Comparison of ENCODE assay signal across 35 cellular contexts in genomic region chr2:238663586-238663985, GRCh38.
"Had no signal": no experiment of that assay in that cellular context is flagged by ENCODE, and none has a peak within 500 bp of the region (broad histone marks: within the 10 kb centered on the region; RNA-seq: fewer than 3 reads in every experiment).

No MANE protein-coding gene starts in this region.

- H3K4me3 Mint-ChIP-seq: activated B cell treated with CpG ODN at 0.5 μM for 24 hours; activated CD4-positive, alpha-beta memory T cell treated with anti-CD3 and anti-CD28 coated beads for 36 hours; activated CD4-positive, alpha-beta T cell treated with anti-CD3 and anti-CD28 coated beads, Interleukin-2, amount 10 ng/mL, durations not matched to agents 7 days and 5 days; activated CD8-positive, alpha-beta T cell treated with anti-CD3 and anti-CD28 coated beads for 36 hours; activated naive CD4-positive, alpha-beta T cell treated with anti-CD3 and anti-CD28 coated beads for 36 hours; activated naive CD8-positive, alpha-beta T cell treated with anti-CD3 and anti-CD28 coated beads for 36 hours; activated T-cell treated with anti-CD3 and anti-CD28 coated beads, Interleukin-2, amount 50 U/mL, for 4 hours; activated T-cell treated with anti-CD3 and anti-CD28 coated beads, Interleukin-2, amount 50 U/mL, for 72 hours; activated T-helper 1 cell treated with anti-CD3 and anti-CD28 coated beads, Interleukin-12 subunit alpha, Interleukin-12 subunit beta, Interleukin-2, Interleukin-4 antibody, amounts not matched to agents 30 ng/mL and 10 ng/mL and 1 ng/mL, durations not matched to agents 14 hours and 24 hours and 36 hours; activated T-helper 17 cell treated with anti-CD3 and anti-CD28 coated beads, Interleukin-2, amount 50 U/mL, for 72 hours; T-helper 1 cell treated with Interleukin-12 subunit alpha and Interleukin-12 subunit beta and Interleukin-4 antibody, amounts not matched to agents 30 μg/mL and 1 μg/mL, for 36 hours; T-helper 2 cell treated with Interferon-gamma antibody and Interleukin-4, amounts not matched to agents 5 μg/mL and 100 μg/mL, for 36 hours had no signal

- H3K27ac Mint-ChIP-seq: activated B cell treated with CpG ODN at 0.5 μM for 24 hours; activated CD4-positive, alpha-beta memory T cell treated with anti-CD3 and anti-CD28 coated beads for 36 hours; activated CD4-positive, alpha-beta T cell treated with anti-CD3 and anti-CD28 coated beads, Interleukin-2, amount 10 ng/mL, durations not matched to agents 7 days and 5 days; activated CD8-positive, alpha-beta T cell treated with anti-CD3 and anti-CD28 coated beads for 36 hours; activated naive CD4-positive, alpha-beta T cell treated with anti-CD3 and anti-CD28 coated beads for 36 hours; activated naive CD4-positive, alpha-beta T cell treated with anti-CD3 and anti-CD28 coated beads, Interleukin-2, amount 50 U/mL, for 72 hours; activated naive CD8-positive, alpha-beta T cell treated with anti-CD3 and anti-CD28 coated beads for 36 hours; activated T-cell treated with anti-CD3 and anti-CD28 coated beads, Interleukin-2, amount 50 U/mL, for 72 hours; activated T-helper 1 cell treated with anti-CD3 and anti-CD28 coated beads, Interleukin-12 subunit alpha, Interleukin-12 subunit beta, Interleukin-2, Interleukin-4 antibody, amounts not matched to agents 30 ng/mL and 10 ng/mL and 1 ng/mL, durations not matched to agents 14 hours and 24 hours and 36 hours; activated T-helper 17 cell treated with anti-CD3 and anti-CD28 coated beads, Interleukin-2, amount 50 U/mL, for 72 hours; T-helper 1 cell treated with Interleukin-12 subunit alpha and Interleukin-12 subunit beta and Interleukin-4 antibody, amounts not matched to agents 30 μg/mL and 1 μg/mL, for 36 hours; T-helper 2 cell treated with Interferon-gamma antibody and Interleukin-4, amounts not matched to agents 5 μg/mL and 100 μg/mL, for 36 hours had no signal

- ATAC-seq: activated CD8-positive, alpha-beta T cell treated with anti-CD3 and anti-CD28 coated beads for 36 hours; activated naive CD4-positive, alpha-beta T cell treated with anti-CD3 and anti-CD28 coated beads, Interleukin-2, amount 50 U/mL, for 72 hours; activated T-cell treated with anti-CD3 and anti-CD28 coated beads, Interleukin-2, amount 50 U/mL, for 4 hours; activated T-cell treated with anti-CD3 and anti-CD28 coated beads, Interleukin-2, amount 50 U/mL, for 72 hours; activated T-helper 17 cell treated with anti-CD3 and anti-CD28 coated beads, Interleukin-2, amount 50 U/mL, for 72 hours; body of pancreas had no signal

- H3K9me3 ChIP-seq: adrenal gland, body of pancreas had no signal

- DNase-seq: activated B cell treated with CpG ODN at 0.5 μM for 24 hours; activated CD4-positive, alpha-beta memory T cell treated with anti-CD3 and anti-CD28 coated beads for 36 hours; activated CD4-positive, alpha-beta T cell treated with anti-CD3 and anti-CD28 coated beads for 4 hours; activated CD4-positive, alpha-beta T cell treated with anti-CD3 and anti-CD28 coated beads, Interleukin-2, amount 10 ng/mL, durations not matched to agents 7 days and 5 days; activated CD4-positive, alpha-beta T cell treated with anti-CD3 and anti-CD28 coated beads, Interleukin-2, amount 50 U/mL, for 4 hours; activated CD4-positive, CD25-positive, alpha-beta regulatory T cell treated with anti-CD3 and anti-CD28 coated beads, Interleukin-2, amount 50 U/mL, for 72 hours; activated CD8-positive, alpha-beta memory T cell treated with anti-CD3 and anti-CD28 coated beads, Interleukin-2, amount 50 U/mL, for 4 hours; activated CD8-positive, alpha-beta T cell treated with anti-CD3 and anti-CD28 coated beads for 36 hours; activated effector memory CD4-positive, alpha-beta T cell treated with anti-CD3 and anti-CD28 coated beads, Interleukin-2, amount 50 U/mL, for 16 hours; activated gamma-delta T cell treated with Interleukin-2 at 50 U/mL for 16 hours; activated naive CD4-positive, alpha-beta T cell; activated naive CD4-positive, alpha-beta T cell treated with anti-CD3 and anti-CD28 coated beads for 36 hours; activated naive CD4-positive, alpha-beta T cell treated with anti-CD3 and anti-CD28 coated beads, Interleukin-2, amount 50 U/mL, for 16 hours; activated naive CD8-positive, alpha-beta T cell treated with anti-CD3 and anti-CD28 coated beads for 36 hours; activated T-cell treated with anti-CD3 and anti-CD28 coated beads for 4 hours; activated T-cell treated with anti-CD3 and anti-CD28 coated beads, Interleukin-2, amount 50 U/mL, for 1 hour; activated T-cell treated with anti-CD3 and anti-CD28 coated beads, Interleukin-2, amount 50 U/mL, for 4 hours; activated T-cell treated with anti-CD3 and anti-CD28 coated beads, Interleukin-2, amount 50 U/mL, for 72 hours; adrenal gland; amniotic stem cell; aorta; body of pancreas; brain microvascular endothelial cell; central memory CD4-positive, alpha-beta T cell; SW 1271; T-helper 1 cell; T-helper 2 cell; T-helper 9 cell had no signal

- H3K27me3 ChIP-seq: adrenal gland, body of pancreas, brain microvascular endothelial cell, breast epithelium had no signal

- H3K4me1 ChIP-seq: adrenal gland, body of pancreas, breast epithelium had no signal

- H3K27ac ChIP-seq: adrenal gland, body of pancreas, brain microvascular endothelial cell, breast epithelium, VCaP had no signal

- H3K9me3 Mint-ChIP-seq: activated T-helper 17 cell treated with anti-CD3 and anti-CD28 coated beads, Interleukin-2, amount 50 U/mL, for 72 hours; T-helper 2 cell treated with Interferon-gamma antibody and Interleukin-4, amounts not matched to agents 5 μg/mL and 100 μg/mL, for 36 hours had no signal

- H3K4me1 Mint-ChIP-seq: activated B cell treated with CpG ODN at 0.5 μM for 24 hours; activated CD4-positive, alpha-beta T cell treated with anti-CD3 and anti-CD28 coated beads, Interleukin-2, amount 10 ng/mL, durations not matched to agents 7 days and 5 days; activated naive CD8-positive, alpha-beta T cell treated with anti-CD3 and anti-CD28 coated beads for 36 hours; activated T-helper 17 cell treated with anti-CD3 and anti-CD28 coated beads, Interleukin-2, amount 50 U/mL, for 72 hours had no signal

- H3K36me3 ChIP-seq: adrenal gland, brain microvascular endothelial cell, breast epithelium had no signal

- H3K36me3 Mint-ChIP-seq: activated CD4-positive, alpha-beta memory T cell treated with anti-CD3 and anti-CD28 coated beads for 36 hours had no signal

- H3K4me3 ChIP-seq: adrenal gland, body of pancreas, breast epithelium had no signal
